In genomic region chr2:54680397-54681032, GRCh38 we compare ENCODE assay signal across 8 cellular contexts. TPM values are rescaled to one million over a fixed set of nuclear protein-coding genes. Genes with fewer than 3 reads are reported as not detected.
DNase-seq lines count a peak whose midpoint lies in the region; ATAC-seq and TF ChIP-seq lines count a peak whose summit lies in the region.

No MANE protein-coding gene starts in this region.

- peak; percentile 69 for DNase-seq in GM06990 (ENCODE audit: extremely low read depth, insufficient read length)
- peak; percentile 76 for DNase-seq in HT1080 (ENCODE audit: low read depth)
- peak; percentile 55 for DNase-seq in astrocyte of the cerebellum (ENCODE audit: low read depth)
- DNase-seq in RKO (ENCODE audit: low spot score), result no peak
- DNase-seq in stomach, result no peak
- DNase-seq in Ammon's horn (ENCODE audit: low spot score), result no peak
- DNase-seq in germinal center (ENCODE audit: low spot score), result no peak

- intact Hi-C loops in stomach (cut with DNase I; ENCODE audit: low total_unique reads), result no loop called here

- peak; percentile 76 for ATAC-seq in GM21390 (IDR thresholded peaks at IDR 0.05; ENCODE audit: unreplicated experiment)

- no peaks in the 10 kb centered on the region for H3K9me3 ChIP-seq in stomach

- no peak for TF ChIP-seq CTCF in GM06990 (IDR thresholded peaks at IDR 0.05; ENCODE audit: insufficient read depth, low read length, poor library complexity, severe bottlenecking)
- no peak for TF ChIP-seq CTCF in astrocyte of the cerebellum (IDR thresholded peaks at IDR 0.05; ENCODE audit: low read depth, low read length, missing control alignments)
- TF ChIP-seq CTCF in stomach (IDR thresholded peaks at IDR 0.05), result no peak

- no peak for TF ChIP-seq POLR2A in stomach (IDR thresholded peaks at IDR 0.05)

- H3K27ac ChIP-seq in stomach, result no peak overlapping the region

- H3K27me3 ChIP-seq in GM06990 (replicated peaks; ENCODE audit: control insufficient read depth, insufficient read depth, low read length) (no peaks in the 10 kb centered on the region), stomach (no peaks in the 10 kb centered on the region)

- H3K4me3 ChIP-seq in GM06990 (replicated peaks; ENCODE audit: low read depth, low read length) (peak overlapping the region; percentile 33; the same call in 1 of the 2 replicates), astrocyte of the cerebellum (ENCODE audit: low read depth, low read length) (no peak overlapping the region), stomach (no peak overlapping the region)

- 60 to 76% (median 72%) methylated on average over 6 of the region's 6 CpGs for WGBS in stomach, 5 donors

- no peaks in the 10 kb centered on the region for H3K36me3 ChIP-seq in GM06990 (ENCODE audit: control insufficient read depth, insufficient read depth, low read length)
- no peaks in the 10 kb centered on the region for H3K36me3 ChIP-seq in stomach

- no peak for TF ChIP-seq EP300 in stomach (IDR thresholded peaks at IDR 0.05)

- peaks cover 0 to 5% (median 3%) of the 10 kb centered on the region in 4 donors for H3K4me1 ChIP-seq in stomach

- in situ Hi-C loops in astrocyte of the cerebellum (cut with HindIII; ENCODE audit: low sequenced_read_pairs), result no loop called here

RNA-seq across cellular contexts. Expression of gene EML6, which starts 42.9 kb away (rescaled TPM):
- 1.6 and 1.8 TPM in 2 replicates for total RNA-seq in HT1080 (2014; rRNA removed; shearing (Covaris generic))
- 1.1 and 1.3 TPM in 2 replicates for polyA plus RNA-seq in HT1080 (2015; cell fraction: cytosol; rRNA removed)
- 4.5 TPM in 2 replicates for polyA plus RNA-seq in HT1080 (2015; cell fraction: nucleus; rRNA removed)
- total RNA-seq in stomach, result 10 to 100 TPM in 1 of 5 donors, 1 to 10 TPM in 3, under 1 TPM in 1; 0.45 to 10.1 (median 2.2) TPM
- polyA plus RNA-seq in stomach, result 1 to 10 TPM in 2 of 3 donors, not detected in 1; 1.3 to 1.6 TPM

Comparison
In these comparisons a context has a peak if more than half of its experiments do, and no peak if none do; other contexts are left out.
1. DNase-seq: peak in GM06990 (single experiment), HT1080 (single experiment) and astrocyte of the cerebellum (single experiment); none in RKO (single experiment), stomach (single experiment), Ammon's horn (single experiment) and germinal center (single experiment).